ENCODE assay signal across 8 cellular contexts in genomic region chr13:50079278-50080157, GRCh38.
DNase-seq lines count a peak whose midpoint lies in the region; ATAC-seq and TF ChIP-seq lines count a peak whose summit lies in the region.

No MANE protein-coding gene starts in this region.

- peaks cover 87% of the 10 kb centered on the region for H3K79me2 ChIP-seq in MM.1S (ENCODE audit: low read length)

- H3K27me3 Mint-ChIP-seq in CD14-positive monocyte (ENCODE audit: low read depth in 3 of 3): no peaks in the 10 kb centered on the region
- H3K27me3 Mint-ChIP-seq in chondrocyte (ENCODE audit: low read depth): no peaks in the 10 kb centered on the region
- peaks cover 2% of the 10 kb centered on the region for H3K27me3 Mint-ChIP-seq in nephron progenitor cell (ENCODE audit: low read depth, poor library complexity)

- peak overlapping the region; percentile 97 for H3K9ac ChIP-seq in MM.1S (ENCODE audit: low read length)

- no peak overlapping the region for H2AFZ ChIP-seq in MM.1S (ENCODE audit: low read length)

- H3K4me3 ChIP-seq in MM.1S (ENCODE audit: low read length): peak overlapping the region; percentile 82

- H3K9me3 Mint-ChIP-seq in CD14-positive monocyte (no peaks in the 10 kb centered on the region), chondrocyte (ENCODE audit: low read depth) (no peaks in the 10 kb centered on the region), nephron progenitor cell (no peaks in the 10 kb centered on the region)

- DNase-seq in CD14-positive monocyte (ENCODE audit: low spot score) (no peak), MM.1S (no peak), chondrocyte (ENCODE audit: low spot score) (no peak), nephron progenitor cell (no peak)

- no peaks in the 10 kb centered on the region for H3K27me3 ChIP-seq in MM.1S (replicated peaks; ENCODE audit: insufficient read depth, low read length)

- H3K9me2 ChIP-seq in MM.1S (replicated peaks; ENCODE audit: insufficient read depth, low read length): no peaks in the 10 kb centered on the region

- peaks cover 10 to 12% of the 10 kb centered on the region in 2 donors for H3K36me3 Mint-ChIP-seq in CD14-positive monocyte
- H3K36me3 Mint-ChIP-seq in chondrocyte (ENCODE audit: low read depth): peaks cover 3% of the 10 kb centered on the region
- H3K36me3 Mint-ChIP-seq in nephron progenitor cell (ENCODE audit: low read depth): peaks cover 10% of the 10 kb centered on the region

- ATAC-seq in HG03432 (IDR thresholded peaks at IDR 0.05; ENCODE audit: unreplicated experiment): no peak
- ATAC-seq in GM21619 (IDR thresholded peaks at IDR 0.05; ENCODE audit: unreplicated experiment): no peak
- ATAC-seq in GM18520 (IDR thresholded peaks at IDR 0.05; ENCODE audit: unreplicated experiment): no peak
- ATAC-seq in HG02870 (IDR thresholded peaks at IDR 0.05; ENCODE audit: unreplicated experiment): no peak

- intact Hi-C loops in CD14-positive monocyte (cut with micrococcal nuclease): loop anchor here (2.0 to 10.0 kb wide), 5 partner anchors 43 to 835 kb away; partner anchors contain the start of gene TRIM13 (in 1 of the 2)

- H3K27ac Mint-ChIP-seq in CD14-positive monocyte (peak overlapping the region; percentile 85 to 98 (median 90)), chondrocyte (ENCODE audit: unreplicated experiment) (peak overlapping the region; percentile 100), nephron progenitor cell (peak overlapping the region; percentile 97)

- no peak overlapping the region; the same call in 1 of the 2 replicates for H3K27ac ChIP-seq in MM.1S (ENCODE audit: low read length)

- peaks cover 37% of the 10 kb centered on the region; the same call in 1 of the 2 replicates for H4K20me1 ChIP-seq in MM.1S (ENCODE audit: insufficient read depth, low read length)

- TF ChIP-seq CTCF in CD14-positive monocyte (IDR thresholded peaks at IDR 0.05) (no peak), MM.1S (IDR thresholded peaks at IDR 0.05; ENCODE audit: low read length) (no peak), chondrocyte (IDR thresholded peaks at IDR 0.05) (no peak), nephron progenitor cell (IDR thresholded peaks at IDR 0.05) (no peak)

- H3K4me1 Mint-ChIP-seq in CD14-positive monocyte: peaks cover 49% of the 10 kb centered on the region
- peaks cover 53% of the 10 kb centered on the region for H3K4me1 Mint-ChIP-seq in chondrocyte (ENCODE audit: low read depth)
- peaks cover 53% of the 10 kb centered on the region for H3K4me1 Mint-ChIP-seq in nephron progenitor cell

- H3K4me2 ChIP-seq in MM.1S (ENCODE audit: low read depth, low read length): peak overlapping the region; percentile 59

- H3K4me1 ChIP-seq in MM.1S (ENCODE audit: low read length): 0 out of 2 replicates have a peak, but pooled peaks cover 15% of the 10 kb centered on the region

- peaks cover 19% of the 10 kb centered on the region for H3F3A ChIP-seq in MM.1S (ENCODE audit: insufficient read depth, low read length)

- H3K36me3 ChIP-seq in MM.1S (replicated peaks; ENCODE audit: insufficient read depth, low read length): no peaks in the 10 kb centered on the region; the same call in 1 of the 2 replicates

- H3K9me3 ChIP-seq in MM.1S (replicated peaks; ENCODE audit: insufficient read depth, low read length): no peaks in the 10 kb centered on the region

- H3K4me3 Mint-ChIP-seq in CD14-positive monocyte: peak overlapping the region; percentile 99 to 100
- peak overlapping the region; percentile 100 for H3K4me3 Mint-ChIP-seq in chondrocyte (ENCODE audit: unreplicated experiment)
- H3K4me3 Mint-ChIP-seq in nephron progenitor cell: peak overlapping the region; percentile 99
